27 cellular contexts compared by ENCODE assay signal in the genomic region with DNA sequence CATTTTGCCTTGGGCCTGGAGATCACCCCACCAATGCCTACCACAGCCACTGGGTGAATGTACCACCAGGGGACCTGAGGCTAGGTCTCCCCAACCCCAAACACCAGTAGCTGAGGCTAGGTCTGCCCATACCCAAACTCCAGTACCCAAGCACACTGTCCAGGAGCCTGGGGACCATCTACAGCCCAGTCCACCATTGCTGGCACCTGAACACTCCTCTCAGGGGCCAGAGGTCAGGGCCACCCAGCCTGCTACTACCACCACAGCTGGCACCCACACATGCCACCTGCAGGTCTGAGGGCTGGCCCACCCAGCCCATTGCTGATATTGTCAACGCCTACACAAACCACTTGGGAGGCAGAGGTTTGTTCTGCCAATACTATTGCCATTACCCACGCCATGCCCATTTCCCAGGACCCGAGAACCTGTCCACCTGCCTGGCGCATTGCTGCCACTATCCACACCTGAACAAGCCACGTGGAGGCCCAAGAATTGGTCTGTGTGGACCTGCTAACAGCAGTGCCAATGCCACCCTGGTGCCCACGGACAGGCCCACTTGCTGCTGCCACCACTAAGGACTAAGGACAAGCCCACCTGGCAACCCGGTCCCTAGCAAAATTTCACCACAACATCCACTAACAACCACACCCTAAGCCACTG. TPM values are rescaled to one million over a fixed set of nuclear protein-coding genes. Genes with fewer than 3 reads are reported as not detected.
DNase-seq lines count a peak whose midpoint lies in the region; ATAC-seq and TF ChIP-seq lines count a peak whose summit lies in the region.
"Had no signal": no experiment of that assay in that cellular context is flagged by ENCODE, and none has a peak within 500 bp of the region (broad histone marks: within the 10 kb centered on the region; RNA-seq: fewer than 3 reads in every experiment).

No MANE protein-coding gene starts in this region.

- H3K4me2 ChIP-seq in neuronal stem cell (ENCODE audit: insufficient read depth, low read length, poor library complexity, severe bottlenecking): no peak overlapping the region

- H2AFZ ChIP-seq in neuronal stem cell (ENCODE audit: low read length): no peak overlapping the region

- ATAC-seq in RWPE2 (ENCODE audit: low read depth): no peak
- ATAC-seq in upper lobe of right lung: peak; percentile 25
- ATAC-seq in HG02623 (IDR thresholded peaks at IDR 0.05; ENCODE audit: unreplicated experiment): no peak
- ATAC-seq in esophagus mucosa: no peak
- ATAC-seq: CD8-positive, alpha-beta T cell; HCT116; Panc1 had no signal

- H3K18ac ChIP-seq in neuronal stem cell (ENCODE audit: low read length): peak overlapping the region; percentile 65

- H3K79me1 ChIP-seq in neuronal stem cell (ENCODE audit: low read depth, low read length): peaks cover 7% of the 10 kb centered on the region

- H3K9me3 ChIP-seq in RWPE2 (ENCODE audit: severe bottlenecking): no peaks in the 10 kb centered on the region
- H3K9me3 ChIP-seq in neuronal stem cell (replicated peaks in 1 of 2; ENCODE audit: control insufficient read depth in 2 of 2, insufficient read depth in 1 of 2, low read depth in 1 of 2, low read length in 2 of 2): peaks cover 0 to 23% of the 10 kb centered on the region in 2 donors
- H3K9me3 ChIP-seq in upper lobe of right lung: no peaks in the 10 kb centered on the region
- H3K9me3 ChIP-seq: Caco-2 had no signal

- H2BK5ac ChIP-seq in neuronal stem cell (ENCODE audit: low read length): peak overlapping the region; percentile 54

- TF ChIP-seq CTCF in RWPE2 (IDR thresholded peaks at IDR 0.05; ENCODE audit: poor library complexity, severe bottlenecking) (no peak), upper lobe of right lung (IDR thresholded peaks at IDR 0.05) (no peak)

- no peak overlapping the region for H2BK120ac ChIP-seq in neuronal stem cell (ENCODE audit: low read depth, low read length)

- peak overlapping the region; percentile 88 for H2AK5ac ChIP-seq in neuronal stem cell (ENCODE audit: low read depth, low read length)

- peak overlapping the region; percentile 10 for H2BK12ac ChIP-seq in neuronal stem cell (ENCODE audit: low read length)

- H3K23ac ChIP-seq in neuronal stem cell (ENCODE audit: low read depth, low read length, poor library complexity): no peak overlapping the region

- H3K9ac ChIP-seq in neuronal stem cell (ENCODE audit: low read depth, low read length, poor library complexity): peak overlapping the region; percentile 44

- intact Hi-C loops in upper lobe of right lung (cut with DNase I): no loop called here

- H4K8ac ChIP-seq in neuronal stem cell (ENCODE audit: low read depth, low read length): no peak overlapping the region

- H3K36me3 ChIP-seq in RWPE2 (ENCODE audit: low read depth) (no peaks in the 10 kb centered on the region), neuronal stem cell (replicated peaks in 1 of 2; ENCODE audit: control insufficient read depth in 2 of 2, insufficient read depth in 2 of 2, low read length in 2 of 2) (peaks cover 0 to 19% of the 10 kb centered on the region in 2 donors), upper lobe of right lung (no peaks in the 10 kb centered on the region)

- no peak overlapping the region for H3K4ac ChIP-seq in neuronal stem cell (ENCODE audit: low read length)

- H3K4me1 ChIP-seq in RWPE2 (ENCODE audit: insufficient read depth, poor library complexity, severe bottlenecking): no peaks in the 10 kb centered on the region
- H3K4me1 ChIP-seq in neuronal stem cell (ENCODE audit: control insufficient read depth in 2 of 2, insufficient read depth in 1 of 2, low read depth in 1 of 2, low read length in 2 of 2): no peaks in the 10 kb centered on the region
- H3K4me1 ChIP-seq in upper lobe of right lung: no peaks in the 10 kb centered on the region
- H3K4me1 ChIP-seq: Caco-2 had no signal

- WGBS in neuronal stem cell (ENCODE audit: extremely low coverage in 2 of 2, insufficient read length in 2 of 2, insufficient replicate concordance in 1 of 2), 2 donors: no CpG with 5 or more reads among the region's 7 CpGs

- H2BK15ac ChIP-seq in neuronal stem cell (ENCODE audit: low read length): no peak overlapping the region

- DNase-seq in RWPE2 (ENCODE audit: low spot score): peak; percentile 29
- DNase-seq in islet precursor cell: peak; percentile 38
- no peak for DNase-seq in neuronal stem cell (ENCODE audit: low spot score)
- no peak for DNase-seq in upper lobe of right lung
- DNase-seq in DMS 273 (lab: John Stamatoyannopoulos, UW; ENCODE audit: unreplicated experiment): no peak
- DNase-seq: Caco-2; CD8-positive, alpha-beta T cell; DMS 273 treated with DMSO at 0.1 percent for 48 hours; DMS79; EL; GDM1; NCI-H1092 treated with DMSO at 0.1 percent for 48 hours; NCI-H1436; NCI-H187; NCI-H2081 treated with DMSO at 0.1 percent for 48 hours; NCI-H2171; NCI-H226; NCI-H510A; NCI-H69; SIG-M5 had no signal

- no peak overlapping the region for H4K91ac ChIP-seq in neuronal stem cell (ENCODE audit: low read depth, low read length, poor library complexity)

- H3K27me3 ChIP-seq in RWPE2 (ENCODE audit: insufficient read depth, poor library complexity, severe bottlenecking) (no peaks in the 10 kb centered on the region), neuronal stem cell (ENCODE audit: control insufficient read depth in 3 of 3, insufficient read depth in 3 of 3, low read depth in 1 of 3, low read length in 3 of 3) (no peaks in the 10 kb centered on the region), upper lobe of right lung (no peaks in the 10 kb centered on the region)

- H3K4me3 ChIP-seq in RWPE2 (ENCODE audit: severe bottlenecking) (no peak overlapping the region), neuronal stem cell (ENCODE audit: low read length in 2 of 2) (peak overlapping the region in 1 of 2 donors; percentile 65), upper lobe of right lung (no peak overlapping the region)
- H3K4me3 ChIP-seq: SK-N-MC had no signal

- H3K14ac ChIP-seq in neuronal stem cell (ENCODE audit: low read length): no peak overlapping the region

- H3K27ac ChIP-seq in RWPE2 (ENCODE audit: poor library complexity, severe bottlenecking) (no peak overlapping the region), neuronal stem cell (replicated peaks; ENCODE audit: low read length) (no peak overlapping the region), upper lobe of right lung (no peak overlapping the region)
- H3K27ac ChIP-seq: C4-2B, RWPE1, SK-N-MC had no signal

RNA-seq across cellular contexts. Expression of a gene that starts 59.2 kb away (rescaled TPM):
- polyA plus RNA-seq in neuronal stem cell (2013, experiment 1 of 2): 4.6 TPM
- 5.0 TPM for polyA plus RNA-seq in neuronal stem cell (2013, experiment 2 of 2)
- 20.7 TPM for total RNA-seq in upper lobe of right lung
- 14.5 TPM for total RNA-seq in esophagus mucosa

Comparison
In these comparisons a context has a peak if more than half of its experiments do, and no peak if none do; other contexts are left out.
1. DNase-seq: peak in RWPE2 (single experiment) and islet precursor cell (single experiment); none in neuronal stem cell (single experiment), upper lobe of right lung (single experiment) and DMS 273 (single experiment).